23 cellular contexts compared by ENCODE assay signal in genomic region chr11:66026017-66026529, GRCh38. TPM values are rescaled to one million over a fixed set of nuclear protein-coding genes. Genes with fewer than 3 reads are reported as not detected.
DNase-seq lines count a peak whose midpoint lies in the region; ATAC-seq lines count a peak whose summit lies in the region.
"Had no signal": no experiment of that assay in that cellular context is flagged by ENCODE, and none has a peak within 500 bp of the region (broad histone marks: within the 10 kb centered on the region; RNA-seq: fewer than 3 reads in every experiment).

TSS of gene CATSPER1 (minus strand) at chr11:66026479. CDS start at chr11:66026379, 100 bp downstream.

- no peak within 1 kb of the TSS for H2BK12ac ChIP-seq in mesenchymal stem cell (ENCODE audit: low read length in 2 of 2)

- H3K4me1 Mint-ChIP-seq in activated naive CD4-positive, alpha-beta T cell treated with anti-CD3 and anti-CD28 coated beads, Interleukin-2, amount 50 U/mL, for 24 hours: peaks cover 5% of the 10 kb centered on the region
- peaks cover 4% of the 10 kb centered on the region for H3K4me1 Mint-ChIP-seq in activated T-helper 17 cell treated with anti-CD3 and anti-CD28 coated beads, Interleukin-2, amount 50 U/mL, for 72 hours

- no peak within 1 kb of the TSS for H2BK120ac ChIP-seq in mesenchymal stem cell (ENCODE audit: low read depth, low read length)

- H3K14ac ChIP-seq in mesenchymal stem cell (ENCODE audit: low read length in 2 of 2): no peak within 1 kb of the TSS

- H3K4me1 ChIP-seq in mesenchymal stem cell (ENCODE audit: control insufficient read depth, insufficient read depth, low read depth, low read length): peaks cover 10% of the 10 kb centered on the region

- H3K79me1 ChIP-seq in mesenchymal stem cell (replicated peaks; ENCODE audit: low read length, poor library complexity, severe bottlenecking): no peaks in the 10 kb centered on the region

- no peaks in the 10 kb centered on the region for H3K9me3 ChIP-seq in mesenchymal stem cell (ENCODE audit: control insufficient read depth, low read length)
- H3K9me3 ChIP-seq: MG63, SJCRH30 had no signal

- H3K27ac ChIP-seq in mesenchymal stem cell (ENCODE audit: low read length, poor library complexity, severe bottlenecking): no peak within 1 kb of the TSS
- H3K27ac ChIP-seq: 22Rv1, PC-9, SJCRH30 had no signal

- no peak within 1 kb of the TSS for H3K4me3 Mint-ChIP-seq in activated naive CD4-positive, alpha-beta T cell treated with anti-CD3 and anti-CD28 coated beads, Interleukin-2, amount 50 U/mL, for 24 hours
- H3K4me3 Mint-ChIP-seq in activated T-helper 17 cell treated with anti-CD3 and anti-CD28 coated beads, Interleukin-2, amount 50 U/mL, for 72 hours: no peak within 1 kb of the TSS
- H3K4me3 Mint-ChIP-seq: CD4-positive, CD25-positive, alpha-beta regulatory T cell had no signal

- H2BK5ac ChIP-seq in mesenchymal stem cell (ENCODE audit: low read depth, low read length, poor library complexity, severe bottlenecking): no peak within 1 kb of the TSS

- no peaks in the 10 kb centered on the region for H3K9me3 Mint-ChIP-seq in activated naive CD4-positive, alpha-beta T cell treated with anti-CD3 and anti-CD28 coated beads, Interleukin-2, amount 50 U/mL, for 24 hours
- H3K9me3 Mint-ChIP-seq in activated T-helper 17 cell treated with anti-CD3 and anti-CD28 coated beads, Interleukin-2, amount 50 U/mL, for 72 hours: no peaks in the 10 kb centered on the region
- H3K9me3 Mint-ChIP-seq: CD4-positive, CD25-positive, alpha-beta regulatory T cell had no signal

- H3K18ac ChIP-seq in mesenchymal stem cell (ENCODE audit: low read depth in 1 of 2, low read length in 2 of 2): no peak within 1 kb of the TSS

- no peaks in the 10 kb centered on the region for H3K36me3 ChIP-seq in mesenchymal stem cell (ENCODE audit: control insufficient read depth in 1 of 2, insufficient read depth in 2 of 2, low read depth in 1 of 2, low read length in 2 of 2)
- H3K36me3 ChIP-seq: MG63, SJCRH30 had no signal

- no peak within 1 kb of the TSS for H2AK5ac ChIP-seq in mesenchymal stem cell (ENCODE audit: low read length, severe bottlenecking)

- H3K9ac ChIP-seq in mesenchymal stem cell (ENCODE audit: low read length): no peak within 1 kb of the TSS

- no peak for ATAC-seq in activated T-helper 17 cell treated with anti-CD3 and anti-CD28 coated beads, Interleukin-2, amount 50 U/mL, for 72 hours (replicated peaks)
- ATAC-seq in HG02981 (IDR thresholded peaks at IDR 0.05; ENCODE audit: unreplicated experiment): no peak
- ATAC-seq: Right ventricle myocardium inferior, SK-N-SH treated with all-trans-retinoic acid at 6 μM for 48 hours had no signal

- WGBS in mesenchymal stem cell: 92% methylated on average over 18 of the region's 18 CpGs

- H3K27me3 ChIP-seq in mesenchymal stem cell (ENCODE audit: control insufficient read depth in 1 of 2, insufficient read depth in 1 of 2, low read length in 2 of 2): peaks cover 0 to 23% of the 10 kb centered on the region in 2 experiments
- H3K27me3 ChIP-seq: MG63, SJCRH30 had no signal

- peak within 1 kb of the TSS; percentile 20 for H4K91ac ChIP-seq in mesenchymal stem cell (ENCODE audit: low read length)

- H3K36me3 Mint-ChIP-seq in activated naive CD4-positive, alpha-beta T cell treated with anti-CD3 and anti-CD28 coated beads, Interleukin-2, amount 50 U/mL, for 24 hours: no peaks in the 10 kb centered on the region
- H3K36me3 Mint-ChIP-seq in activated T-helper 17 cell treated with anti-CD3 and anti-CD28 coated beads, Interleukin-2, amount 50 U/mL, for 72 hours (ENCODE audit: low read depth): no peaks in the 10 kb centered on the region
- H3K36me3 Mint-ChIP-seq: CD4-positive, CD25-positive, alpha-beta regulatory T cell had no signal

- H3K23ac ChIP-seq in mesenchymal stem cell (ENCODE audit: low read length in 2 of 2): no peak within 1 kb of the TSS

- H3K27ac Mint-ChIP-seq in activated naive CD4-positive, alpha-beta T cell treated with anti-CD3 and anti-CD28 coated beads, Interleukin-2, amount 50 U/mL, for 24 hours: peak within 1 kb of the TSS; percentile 60
- H3K27ac Mint-ChIP-seq in activated T-helper 17 cell treated with anti-CD3 and anti-CD28 coated beads, Interleukin-2, amount 50 U/mL, for 72 hours: peak within 1 kb of the TSS; percentile 34
- H3K27ac Mint-ChIP-seq: CD4-positive, CD25-positive, alpha-beta regulatory T cell had no signal

- no peak within 1 kb of the TSS for H3K4me2 ChIP-seq in mesenchymal stem cell (ENCODE audit: low read length, poor library complexity, severe bottlenecking)
- H3K4me2 ChIP-seq: PC-9 had no signal

- no peak within 1 kb of the TSS for H2AFZ ChIP-seq in mesenchymal stem cell (ENCODE audit: low read depth, low read length)
- H2AFZ ChIP-seq: PC-9 had no signal

- no peak within 1 kb of the TSS for H3K4me3 ChIP-seq in mesenchymal stem cell (ENCODE audit: insufficient read depth in 1 of 2, low read depth in 1 of 2, low read length in 2 of 2)
- H3K4me3 ChIP-seq: MG63, PC-9, SJCRH30 had no signal

- peaks cover 3% of the 10 kb centered on the region for H3K27me3 Mint-ChIP-seq in activated naive CD4-positive, alpha-beta T cell treated with anti-CD3 and anti-CD28 coated beads, Interleukin-2, amount 50 U/mL, for 24 hours
- H3K27me3 Mint-ChIP-seq in activated T-helper 17 cell treated with anti-CD3 and anti-CD28 coated beads, Interleukin-2, amount 50 U/mL, for 72 hours: peaks cover 5% of the 10 kb centered on the region

- no peak within 1 kb of the TSS for H3K4ac ChIP-seq in mesenchymal stem cell (ENCODE audit: low read depth in 1 of 2, low read length in 2 of 2)

- H4K8ac ChIP-seq in mesenchymal stem cell (ENCODE audit: low read length): no peak within 1 kb of the TSS

- no peak for DNase-seq in activated naive CD4-positive, alpha-beta T cell treated with Interleukin-2 at 50 U/mL for 16 hours
- no peak for DNase-seq in mesenchymal stem cell
- DNase-seq in HPDE6-E6E7 (ENCODE audit: extremely low spot score): no peak
- DNase-seq in Ammon's horn (ENCODE audit: low spot score): no peak
- DNase-seq: ACHN; CD4-positive, CD25-positive, alpha-beta regulatory T cell; DMS153; DND-41; H7; KBM-7; MG63; NCI-H2029; NCI-H446 treated with DMSO at 0.1 percent for 48 hours; NCI-H526; NCI-H82; PC-9; SJCRH30 had no signal

- H2BK15ac ChIP-seq in mesenchymal stem cell (ENCODE audit: low read depth, poor library complexity, severe bottlenecking): no peak within 1 kb of the TSS

RNA-seq across cellular contexts. Expression of gene CATSPER1, which starts in this region (rescaled TPM):
- total RNA-seq in activated T-helper 17 cell treated with anti-CD3 and anti-CD28 coated beads, Interleukin-2, amount 50 U/mL, for 72 hours: 1 to 10 TPM in 1 of 2 donors, not detected in 1; 2.1 TPM
- polyA plus RNA-seq in mesenchymal stem cell (2013, experiment 1 of 2): 1.1 TPM
- 1.2 TPM for polyA plus RNA-seq in mesenchymal stem cell (2013, experiment 2 of 2)
- total RNA-seq: CD4-positive, CD25-positive, alpha-beta regulatory T cell; H7; Right ventricle myocardium inferior had no signal
- polyA plus RNA-seq: CD4-positive, CD25-positive, alpha-beta regulatory T cell had no signal
